Comparison of ENCODE assay signal across 35 cellular contexts in genomic region chr2:16552202-16552601, GRCh38.
"Had no signal": no experiment of that assay in that cellular context is flagged by ENCODE, and none has a peak within 500 bp of the region (broad histone marks: within the 10 kb centered on the region; RNA-seq: fewer than 3 reads in every experiment).

No MANE protein-coding gene starts in this region.

- DNase-seq: Karpas-422, Kasumi-1, MG63, MM.1S, MV-4-11, NCI-H1048, NCI-H1092, NCI-H1092 treated with DMSO at 0.1 percent for 48 hours, NCI-H1105, NCI-H1105 treated with DMSO at 0.1 percent for 48 hours, NCI-H1417, NCI-H1417 treated with DMSO at 0.1 percent for 48 hours, NCI-H1436, NCI-H1436 treated with DMSO at 0.1 percent for 48 hours, NCI-H146, NCI-H1694, NCI-H1694 treated with DMSO at 0.1 percent for 48 hours, NCI-H187, NCI-H187 treated with DMSO at 0.1 percent for 48 hours, NCI-H1930, NCI-H2029, NCI-H2029 treated with DMSO at 0.1 percent for 48 hours, NCI-H2081, NCI-H2081 treated with DMSO at 0.1 percent for 48 hours, NCI-H2107, NCI-H2171, NCI-H2171 treated with DMSO at 0.1 percent for 48 hours, NCI-H2227 treated with DMSO at 0.1 percent for 48 hours, NCI-H226, NCI-H345, NCI-H446, NCI-H446 treated with DMSO at 0.1 percent for 48 hours, NCI-H510A, NCI-H510A treated with DMSO at 0.1 percent for 48 hours had no signal

- H3K9me3 ChIP-seq: MG63 had no signal

- H3K27me3 ChIP-seq: MG63 had no signal

- H3K4me3 ChIP-seq: MG63 had no signal

- H3K4me2 ChIP-seq: KMS-11 had no signal

- H3K27ac ChIP-seq: KMS-11 had no signal

- H3K9ac ChIP-seq: KMS-11 had no signal

- H3K36me3 ChIP-seq: MG63 had no signal
